8 cellular contexts compared by ENCODE assay signal in genomic region chr3:30644615-30645014, GRCh38. TPM values are rescaled to one million over a fixed set of nuclear protein-coding genes. Genes with fewer than 3 reads are reported as not detected.
DNase-seq lines count a peak whose midpoint lies in the region; ATAC-seq and TF ChIP-seq lines count a peak whose summit lies in the region.

No MANE protein-coding gene starts in this region.

- H3K9me3 ChIP-seq in CD4-positive, alpha-beta memory T cell (ENCODE audit: control insufficient read depth in 1 of 2, low read length in 2 of 2) = no peaks in the 10 kb centered on the region
- H3K9me3 ChIP-seq in left ventricle myocardium inferior (replicated peaks) (no peaks in the 10 kb centered on the region), PC-9 (ENCODE audit: insufficient read depth, low read depth) (no peaks in the 10 kb centered on the region)

- POLR2A ChIA-PET in CD4-positive, alpha-beta memory T cell (lab: Charles Lee; ENCODE audit: partially characterized antibody) = interaction anchor here (0.8 to 21.0 kb wide), 18 partner anchors 6 to 888 kb away, joined by 3 to 580 read pairs (median 6); partner anchors contain the start of genes STT3B and TGFBR2
- POLR2A ChIA-PET in PC-9 (lab: Charles Lee; ENCODE audit: unreplicated experiment) = no interaction called here

- peaks cover 28% of the 10 kb centered on the region for H3K36me3 ChIP-seq in CD4-positive, alpha-beta memory T cell (ENCODE audit: insufficient read depth, low read length)
- H3K36me3 ChIP-seq in left ventricle myocardium inferior (peaks cover 50% of the 10 kb centered on the region), PC-9 (ENCODE audit: low read depth) (no peaks in the 10 kb centered on the region)

- no peak overlapping the region for H2AFZ ChIP-seq in PC-9

- H3K27ac Mint-ChIP-seq in CD4-positive, alpha-beta memory T cell = peak overlapping the region; percentile 88 to 97 (median 93)

- H3K27ac ChIP-seq in CD4-positive, alpha-beta memory T cell (ENCODE audit: low read depth, low read length) = peak overlapping the region; percentile 66
- H3K27ac ChIP-seq in HL-60 (replicated peaks) = peak overlapping the region; percentile 78
- peak overlapping the region; percentile 85 for H3K27ac ChIP-seq in left ventricle myocardium inferior (replicated peaks)
- H3K27ac ChIP-seq in PC-9 = no peak overlapping the region

- no peaks in the 10 kb centered on the region for H3K27me3 ChIP-seq in CD4-positive, alpha-beta memory T cell (ENCODE audit: insufficient read depth, low read length)
- H3K27me3 ChIP-seq in HL-60 (ENCODE audit: insufficient read depth, poor library complexity, severe bottlenecking) (no peaks in the 10 kb centered on the region), left ventricle myocardium inferior (ENCODE audit: low read depth) (no peaks in the 10 kb centered on the region), PC-9 (ENCODE audit: insufficient read depth, low read depth) (no peaks in the 10 kb centered on the region)

- CTCF ChIA-PET in CD4-positive, alpha-beta memory T cell (lab: Charles Lee; ENCODE audit: partially characterized antibody) = interaction anchor here (1.2 to 3.7 kb wide), 11 partner anchors 9 to 48 kb away, joined by 4 to 18 read pairs (median 7); partner anchors contain the start of gene TGFBR2
- CTCF ChIA-PET in PC-9 (lab: Charles Lee) = no interaction called here

- no peaks in the 10 kb centered on the region for H4K20me1 ChIP-seq in PC-9 (ENCODE audit: insufficient read depth)

- ATAC-seq in GM21360 (IDR thresholded peaks at IDR 0.05; ENCODE audit: unreplicated experiment) = peak; percentile 50

- BruUV-seq in PC-9 (replicated peaks; lab: Mats Ljungman, UMichigan) = no TSS peak

- peaks cover 77 to 97% (median 87%) of the 10 kb centered on the region in 4 donors for H3K4me1 Mint-ChIP-seq in CD4-positive, alpha-beta memory T cell

- intact Hi-C loops in CD4-positive, alpha-beta memory T cell (cut with micrococcal nuclease) = loop anchor here (1.0 kb wide), 3 partner anchors 13 to 33 kb away; no protein-coding TSS in a partner anchor
- intact Hi-C loops in left ventricle myocardium inferior (cut with micrococcal nuclease) = no loop called here
- intact Hi-C loops in PC-9 (cut with micrococcal nuclease; ENCODE audit: unreplicated experiment) = no loop called here

- H3K79me2 ChIP-seq in PC-9 (ENCODE audit: low read depth) = no peaks in the 10 kb centered on the region

- H3F3A ChIP-seq in PC-9 (ENCODE audit: insufficient read depth, low read depth) = no peaks in the 10 kb centered on the region

- H3K4me3 ChIP-seq in CD4-positive, alpha-beta memory T cell (ENCODE audit: low read length in 2 of 2) = peak overlapping the region in 1 of 2 donors; percentile 37
- H3K4me3 ChIP-seq in HL-60 (replicated peaks; ENCODE audit: insufficient read depth, low read length) (no peak overlapping the region), left ventricle myocardium inferior (no peak overlapping the region), PC-9 (no peak overlapping the region)

- H3K4me1 ChIP-seq in CD4-positive, alpha-beta memory T cell (ENCODE audit: insufficient read depth, low read length) = peaks cover 99% of the 10 kb centered on the region
- peaks cover 98% of the 10 kb centered on the region for H3K4me1 ChIP-seq in left ventricle myocardium inferior
- H3K4me1 ChIP-seq in PC-9 (replicated peaks; ENCODE audit: insufficient read depth) = no peaks in the 10 kb centered on the region

- TF ChIP-seq CTCF in HL-60 (IDR thresholded peaks at IDR 0.05; ENCODE audit: insufficient read depth, low read length) (no peak), left ventricle myocardium inferior (IDR thresholded peaks at IDR 0.05; ENCODE audit: borderline replicate concordance) (no peak), PC-9 (conservative IDR thresholded peaks at IDR 0.05) (no peak)

- H3K9me2 ChIP-seq in PC-9 (ENCODE audit: insufficient read depth) = no peaks in the 10 kb centered on the region

- H3K4me3 Mint-ChIP-seq in CD4-positive, alpha-beta memory T cell = peak overlapping the region; percentile 71 to 86 (median 78)

- H3K27me3 Mint-ChIP-seq in CD4-positive, alpha-beta memory T cell = no peaks in the 10 kb centered on the region

- H3K36me3 Mint-ChIP-seq in CD4-positive, alpha-beta memory T cell = peaks cover 37 to 47% of the 10 kb centered on the region in 2 donors

- no peaks in the 10 kb centered on the region for H3K9me3 Mint-ChIP-seq in CD4-positive, alpha-beta memory T cell

- peak; percentile 61 to 87 (median 66) for DNase-seq in CD4-positive, alpha-beta memory T cell
- DNase-seq in HL-60 (ENCODE audit: low read depth in 1 of 2, low spot score in 1 of 2) (peak in 1 of 2 experiments; percentile 57), activated T-helper 1 cell treated with Interleukin-2 at 50 U/mL for 16 hours (ENCODE audit: low read depth) (peak; percentile 18), left ventricle myocardium inferior (peak; percentile 39), PC-9 (no peak), midbrain (lab: John Stamatoyannopoulos, UW) (no peak)
- DNase-seq in stimulated activated naive CD4-positive, alpha-beta T cell treated with Interleukin-2 at 50 U/mL for 16 hours (lab: John Stamatoyannopoulos, UW) = peak; percentile 49

- no peak overlapping the region for H3K4me2 ChIP-seq in PC-9

RNA-seq across cellular contexts. Expression of gene TGFBR2, which starts 38.2 kb away (rescaled TPM):
- total RNA-seq in CD4-positive, alpha-beta memory T cell = 100 to 1,000 TPM; 110 TPM
- 100 to 1,000 TPM in 1 of 2 donors, 10 to 100 TPM in 1; 58.7 to 110 TPM for polyA plus RNA-seq in CD4-positive, alpha-beta memory T cell
- total RNA-seq in left ventricle myocardium inferior (144 TPM), PC-9 (2021) (26.4 and 33.6 TPM in 2 replicates)

Comparison
In these comparisons a context has a peak if more than half of its experiments do, and no peak if none do; other contexts are left out.
1. DNase-seq: peak in CD4-positive, alpha-beta memory T cell (5 of 5), activated T-helper 1 cell treated with Interleukin-2 at 50 U/mL for 16 hours (single experiment), left ventricle myocardium inferior (single experiment) and stimulated activated naive CD4-positive, alpha-beta T cell treated with Interleukin-2 at 50 U/mL for 16 hours (single experiment); none in PC-9 (0 of 2) and midbrain (single experiment).